In the genomic region with DNA sequence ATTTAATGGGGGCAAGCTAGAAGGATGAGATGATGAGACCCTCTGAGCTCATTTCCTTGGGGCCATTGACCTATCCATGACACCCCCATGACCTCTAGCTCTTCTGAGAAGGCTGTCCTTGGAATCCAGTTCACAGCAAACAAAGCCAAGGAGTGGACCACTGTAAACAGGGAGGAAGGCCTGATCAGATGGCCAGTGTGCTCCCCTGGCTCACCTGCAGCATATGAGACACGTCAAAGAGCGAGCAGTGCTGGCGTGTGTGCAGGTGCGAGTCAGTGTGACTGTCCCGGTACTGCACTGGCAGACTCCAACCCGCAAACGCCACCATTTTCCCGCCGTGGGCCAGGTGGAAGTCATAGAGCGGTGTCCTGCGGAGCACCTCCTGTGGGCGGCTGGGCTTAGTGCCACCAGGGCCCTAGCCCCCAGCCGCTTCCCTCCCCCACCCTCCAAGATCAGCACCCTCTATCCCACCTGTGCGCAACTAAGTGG, we compare ENCODE assay signal across 12 cellular contexts. TPM values are rescaled to one million over a fixed set of nuclear protein-coding genes. Genes with fewer than 3 reads are reported as not detected.
DNase-seq lines count a peak whose midpoint lies in the region; ATAC-seq, FAIRE-seq and TF ChIP-seq lines count a peak whose summit lies in the region.
"Had no signal": no experiment of that assay in that cellular context is flagged by ENCODE, and none has a peak within 500 bp of the region (broad histone marks: within the 10 kb centered on the region; RNA-seq: fewer than 3 reads in every experiment).

No MANE protein-coding gene starts in this region.

- peak overlapping the region; percentile 84 for H3K4me2 ChIP-seq in trophoblast cell (ENCODE audit: low read length)

- H3K9me3 ChIP-seq in trophoblast cell (ENCODE audit: insufficient read depth, low read depth, low read length) = no peaks in the 10 kb centered on the region

- peaks cover 18 to 20% of the 10 kb centered on the region in 2 experiments for H3K36me3 ChIP-seq in trophoblast cell (ENCODE audit: control insufficient read depth in 1 of 2, insufficient read depth in 2 of 2, low read length in 2 of 2)

- peak overlapping the region; percentile 5 for H2BK5ac ChIP-seq in trophoblast cell (ENCODE audit: low read depth, low read length, poor library complexity)

- no peak for TF ChIP-seq POLR2A in GM12891 (IDR thresholded peaks at IDR 0.05; ENCODE audit: low read depth, low read length)

- in situ Hi-C loops in astrocyte of the spinal cord (cut with HindIII; ENCODE audit: low sequenced_read_pairs) = no loop called here

- H3K4me1 ChIP-seq in trophoblast cell (ENCODE audit: control insufficient read depth in 1 of 2, insufficient read depth in 2 of 2, low read length in 2 of 2) = peaks cover 34 to 37% of the 10 kb centered on the region in 2 experiments

- H3K4me3 ChIP-seq in astrocyte of the spinal cord (ENCODE audit: low read depth, low read length) (peak overlapping the region; percentile 1), iPS-11a (ENCODE audit: low read depth, low read length) (peak overlapping the region; percentile 87), trophoblast cell (ENCODE audit: low read depth, low read length) (peak overlapping the region; percentile 70)
- H3K4me3 ChIP-seq: SK-N-MC had no signal

- TF ChIP-seq CTCF in astrocyte of the spinal cord (IDR thresholded peaks at IDR 0.05; ENCODE audit: low read depth, low read length) = no peak

- H3K23ac ChIP-seq in trophoblast cell (ENCODE audit: low read length) = no peak overlapping the region

- H3K14ac ChIP-seq in trophoblast cell (ENCODE audit: low read length) = peak overlapping the region; percentile 47

- H3K27ac ChIP-seq in trophoblast cell (ENCODE audit: low read depth, low read length) = peak overlapping the region; percentile 65
- H3K27ac ChIP-seq: SK-N-MC had no signal

- peak overlapping the region; percentile 4 for H2BK120ac ChIP-seq in trophoblast cell (ENCODE audit: insufficient read depth, low read length, poor library complexity)

- DNase-seq in GM12891 (ENCODE audit: insufficient read length, low spot score) (no peak), astrocyte of the spinal cord (ENCODE audit: low read depth, low spot score) (no peak), trophoblast cell (peak in 1 of 2 donors; percentile 36), NCI-H446 treated with DMSO at 0.1 percent for 48 hours (lab: John Stamatoyannopoulos, UW) (no peak), NCI-H82 (lab: John Stamatoyannopoulos, UW) (no peak), T-helper 9 cell (no peak)
- DNase-seq: activated T-cell treated with anti-CD3 and anti-CD28 coated beads for 4 hours, DMS 273 treated with DMSO at 0.1 percent for 48 hours had no signal

- H3K79me1 ChIP-seq in trophoblast cell (ENCODE audit: low read length) = peaks cover 21% of the 10 kb centered on the region

- peak overlapping the region; percentile 2 for H3K4ac ChIP-seq in trophoblast cell (ENCODE audit: low read depth, low read length)

- peak; percentile 84 for FAIRE-seq in GM12891 (lab: Jason Lieb, UNC)
- FAIRE-seq: endometrium had no signal

- ATAC-seq in GM21786 (IDR thresholded peaks at IDR 0.05; ENCODE audit: unreplicated experiment) = no peak

- no CpG with 5 or more reads among the region's 14 CpGs for WGBS in trophoblast cell (ENCODE audit: extremely low coverage, insufficient coverage, insufficient read length)

- peak overlapping the region; percentile 25 for H3K18ac ChIP-seq in trophoblast cell (ENCODE audit: low read length)

- H3K79me2 ChIP-seq in trophoblast cell (ENCODE audit: control insufficient read depth, insufficient read depth, low read length, poor library complexity) = no peaks in the 10 kb centered on the region

- peak overlapping the region; percentile 3 for H4K12ac ChIP-seq in trophoblast cell (ENCODE audit: low read depth, low read length)

- H4K91ac ChIP-seq in trophoblast cell (ENCODE audit: low read depth, low read length) = peak overlapping the region; percentile 47

- no peak overlapping the region for H2BK12ac ChIP-seq in trophoblast cell (ENCODE audit: low read length)

- no peaks in the 10 kb centered on the region for H3K27me3 ChIP-seq in trophoblast cell (ENCODE audit: insufficient read depth, low read length)

- H2AFZ ChIP-seq in trophoblast cell (ENCODE audit: insufficient read depth, low read length, poor library complexity) = peak overlapping the region; percentile 13

- H4K8ac ChIP-seq in trophoblast cell (ENCODE audit: low read depth, low read length) = peak overlapping the region; percentile 56

- peak overlapping the region; percentile 19 for H3K9ac ChIP-seq in trophoblast cell (ENCODE audit: low read length)

- peak overlapping the region; percentile 5 for H2AK5ac ChIP-seq in trophoblast cell (ENCODE audit: low read length)

TF ChIP-seq in GM12891, 5 proteins besides CTCF, POLR2A, EP300 and RAD21:
- TF ChIP-seq SPI1 (IDR thresholded peaks at IDR 0.05; ENCODE audit: low read depth, low read length) = no peak
- TF ChIP-seq POLR2AphosphoS5 (IDR thresholded peaks at IDR 0.05; ENCODE audit: low read depth, low read length) = no peak
- no peak for TF ChIP-seq POU2F2 (IDR thresholded peaks at IDR 0.05; ENCODE audit: low read depth, low read length)
- TF ChIP-seq TAF1 (IDR thresholded peaks at IDR 0.05; ENCODE audit: low read depth, low read length) = no peak
- TF ChIP-seq PAX5 (IDR thresholded peaks at IDR 0.05; ENCODE audit: insufficient read depth, low read length, severe bottlenecking) = no peak

RNA-seq across cellular contexts. Expression of gene AMT, which starts 0.3 kb away (rescaled TPM):
- 4.5 TPM for polyA plus RNA-seq in GM12891 (2012; ENCODE audit: low read depth, missing spikeins)
- polyA plus RNA-seq in trophoblast cell (2013) = 8.2 and 8.8 TPM in 2 replicates

RNA-seq across cellular contexts. Expression of gene NICN1, which starts 7.2 kb away (rescaled TPM):
- polyA plus RNA-seq in GM12891 (2012; ENCODE audit: low read depth, missing spikeins) = 15.1 TPM
- 11.3 and 12.5 TPM in 2 replicates for polyA plus RNA-seq in trophoblast cell (2013)

RNA-seq across cellular contexts. Expression of gene TCTA, which starts 9.7 kb away (rescaled TPM):
- 17.7 TPM for polyA plus RNA-seq in GM12891 (2012; ENCODE audit: low read depth, missing spikeins)
- polyA plus RNA-seq in trophoblast cell (2013) = 6.3 and 6.5 TPM in 2 replicates

RNA-seq across cellular contexts. Expression of gene RHOA, which starts 10.2 kb away (rescaled TPM):
- polyA plus RNA-seq in GM12891 (2012; ENCODE audit: low read depth, missing spikeins) = 379 TPM
- 556 and 567 TPM in 2 replicates for polyA plus RNA-seq in trophoblast cell (2013)

RNA-seq across cellular contexts. Expression of gene DAG1, which starts 48.1 kb away (rescaled TPM):
- 4.3 TPM for polyA plus RNA-seq in GM12891 (2012; ENCODE audit: low read depth, missing spikeins)
- polyA plus RNA-seq in trophoblast cell (2013) = 255 and 272 TPM in 2 replicates

Comparison
In these comparisons a context has a peak if more than half of its experiments do, and no peak if none do; other contexts are left out.
1. H3K4me3 ChIP-seq: peak in every context shown above with its lines; median percentile 87 in iPS-11a; 70 in trophoblast cell; 1 in astrocyte of the spinal cord.